ENCODE assay signal across 2 cellular contexts in the genomic region with DNA sequence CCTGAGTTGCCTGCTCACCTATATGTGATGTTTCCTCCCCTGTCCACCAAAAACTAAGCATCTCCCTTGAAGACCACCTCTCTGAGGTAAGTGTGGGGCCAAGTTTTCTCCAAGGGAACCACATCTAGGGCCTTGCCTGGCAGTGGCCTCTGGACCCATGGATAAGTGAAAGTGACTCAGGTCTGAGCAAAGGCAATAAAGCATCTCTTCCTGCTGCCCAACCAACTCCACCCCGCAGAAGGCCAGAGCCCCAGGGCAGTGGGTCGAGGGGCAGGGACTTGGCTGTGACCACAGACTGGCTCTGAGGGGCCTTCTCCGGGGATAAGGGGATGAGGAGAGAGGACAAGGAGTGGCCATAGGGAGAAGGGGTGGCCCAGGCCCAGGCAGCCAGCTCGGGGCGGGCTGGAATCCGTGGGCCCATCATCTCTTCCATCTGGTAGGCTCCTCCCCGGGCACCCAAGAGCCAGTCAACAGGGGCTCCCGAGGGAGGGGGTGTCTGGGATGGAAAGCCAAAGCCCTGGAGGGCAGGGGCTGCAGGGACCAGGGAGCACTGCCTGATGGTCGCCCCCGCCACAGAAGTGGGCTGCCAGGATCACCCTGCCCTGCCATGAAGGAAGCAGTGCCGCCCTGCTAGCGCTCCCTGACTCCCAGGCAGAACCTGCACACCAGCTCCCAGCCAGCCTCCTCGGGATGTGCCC.
TF ChIP-seq lines count a peak whose summit lies in the region.

No MANE protein-coding gene starts in this region.

TF ChIP-seq in HepG2, 621 proteins besides CTCF, POLR2A, EP300 and RAD21:
- no peak for TF ChIP-seq ISX (CRISPR knock-in tag; conservative IDR thresholded peaks at IDR 0.05)
- no peak for TF ChIP-seq RORA (CRISPR knock-in tag; IDR thresholded peaks at IDR 0.05)
- TF ChIP-seq MIXL1 (CRISPR knock-in tag; IDR thresholded peaks at IDR 0.05), result no peak
- peak; percentile 26 for TF ChIP-seq AGO2 (optimal IDR thresholded peaks at IDR 0.05; ENCODE audit: low read depth, low read length)
- TF ChIP-seq, protein P1, sequence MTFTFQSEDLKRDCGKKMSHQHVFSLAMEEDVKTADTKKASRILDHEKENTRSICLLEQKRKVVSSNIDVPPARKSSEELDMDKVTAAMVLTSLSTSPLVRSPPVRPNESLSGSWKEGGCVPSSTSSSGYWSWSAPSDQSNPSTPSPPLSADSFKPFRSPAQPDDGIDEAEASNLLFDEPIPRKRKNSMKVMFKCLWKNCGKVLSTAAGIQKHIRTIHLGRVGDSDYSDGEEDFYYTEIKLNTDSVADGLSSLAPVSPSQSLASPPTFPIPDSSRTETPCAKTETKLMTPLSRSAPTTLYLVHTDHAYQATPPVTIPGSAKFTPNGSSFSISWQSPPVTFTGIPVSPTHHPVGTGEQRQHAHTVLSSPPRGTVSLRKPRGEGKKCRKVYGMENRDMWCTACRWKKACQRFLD (CRISPR knock-in tag; IDR thresholded peaks at IDR 0.05; ENCODE audit: borderline replicate concordance), result no peak

TF ChIP-seq in H1, 55 proteins besides CTCF, POLR2A, EP300 and RAD21:
- peak; percentile 10 for TF ChIP-seq KDM4A (IDR thresholded peaks at IDR 0.05; ENCODE audit: low read depth, low read length, severe bottlenecking)
- no peak for TF ChIP-seq KDM5A (IDR thresholded peaks at IDR 0.05; ENCODE audit: low read length)
- no peak for TF ChIP-seq NANOG (IDR thresholded peaks at IDR 0.05; ENCODE audit: insufficient read depth, low read depth, low read length, poor library complexity, severe bottlenecking)
